In genomic region chr21:35503646-35504045, GRCh38 we compare ENCODE assay signal across 2 cellular contexts.
TF ChIP-seq lines count a peak whose summit lies in the region.

No MANE protein-coding gene starts in this region.

TF ChIP-seq in SK-N-SH, 30 proteins besides CTCF, POLR2A, EP300 and RAD21 (continued from another document):
- no peak for TF ChIP-seq REST (IDR thresholded peaks at IDR 0.05; ENCODE audit: low read depth, low read length)
- no peak for TF ChIP-seq ELF1 (IDR thresholded peaks at IDR 0.05)
- no peak for TF ChIP-seq MXI1 (IDR thresholded peaks at IDR 0.05; ENCODE audit: low read depth, low read length)
- TF ChIP-seq RCOR1 (IDR thresholded peaks at IDR 0.05; ENCODE audit: low read length), result no peak
- no peak for TF ChIP-seq GABPA (IDR thresholded peaks at IDR 0.05; ENCODE audit: low read depth)
- TF ChIP-seq NFIC (IDR thresholded peaks at IDR 0.05; ENCODE audit: borderline replicate concordance), result no peak
- no peak for TF ChIP-seq ZBTB33 (IDR thresholded peaks at IDR 0.05; ENCODE audit: borderline replicate concordance, low read depth)
- no peak for TF ChIP-seq RFX5 (IDR thresholded peaks at IDR 0.05; ENCODE audit: low read length)
- TF ChIP-seq PBX3 (IDR thresholded peaks at IDR 0.05), result no peak
- TF ChIP-seq POLR2AphosphoS5 (IDR thresholded peaks at IDR 0.05; ENCODE audit: low read depth, low read length), result no peak
- TF ChIP-seq TCF12 (IDR thresholded peaks at IDR 0.05), result no peak
- TF ChIP-seq, protein P1, sequence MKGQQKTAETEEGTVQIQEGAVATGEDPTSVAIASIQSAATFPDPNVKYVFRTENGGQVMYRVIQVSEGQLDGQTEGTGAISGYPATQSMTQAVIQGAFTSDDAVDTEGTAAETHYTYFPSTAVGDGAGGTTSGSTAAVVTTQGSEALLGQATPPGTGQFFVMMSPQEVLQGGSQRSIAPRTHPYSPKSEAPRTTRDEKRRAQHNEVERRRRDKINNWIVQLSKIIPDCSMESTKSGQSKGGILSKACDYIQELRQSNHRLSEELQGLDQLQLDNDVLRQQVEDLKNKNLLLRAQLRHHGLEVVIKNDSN (IDR thresholded peaks at IDR 0.05; ENCODE audit: borderline replicate concordance, low read depth), result no peak
- TF ChIP-seq YY1 (IDR thresholded peaks at IDR 0.05; ENCODE audit: low read depth), result no peak
- no peak for TF ChIP-seq CHD2 (IDR thresholded peaks at IDR 0.05; ENCODE audit: low read length, partially characterized antibody)
- no peak for TF ChIP-seq FOSL2 (IDR thresholded peaks at IDR 0.05; ENCODE audit: borderline replicate concordance, low read depth)
- no peak for TF ChIP-seq FOXJ3 (CRISPR knock-in tag; IDR thresholded peaks at IDR 0.05)
- no peak for TF ChIP-seq IRF3 (IDR thresholded peaks at IDR 0.05; ENCODE audit: low read depth, low read length)
- TF ChIP-seq USF2 (IDR thresholded peaks at IDR 0.05; ENCODE audit: borderline replicate concordance, low read depth, low read length), result no peak

TF ChIP-seq in SK-N-SH treated with all-trans-retinoic acid at 6 μM for 48 hours, 23 proteins besides CTCF, POLR2A, EP300 and RAD21 (continued from another document):
- TF ChIP-seq POU6F1 (CRISPR knock-in tag; IDR thresholded peaks at IDR 0.05; ENCODE audit: borderline replicate concordance, low read depth), result no peak
- no peak for TF ChIP-seq ZNF565 (CRISPR knock-in tag; conservative IDR thresholded peaks at IDR 0.05; ENCODE audit: low read depth)
- no peak for TF ChIP-seq PATZ1 (CRISPR knock-in tag; IDR thresholded peaks at IDR 0.05; ENCODE audit: borderline replicate concordance)
- TF ChIP-seq CREB5 (CRISPR knock-in tag; IDR thresholded peaks at IDR 0.05; ENCODE audit: low read depth), result no peak
- TF ChIP-seq BACH2 (CRISPR knock-in tag; IDR thresholded peaks at IDR 0.05; ENCODE audit: borderline replicate concordance), result no peak
- TF ChIP-seq TOX (CRISPR knock-in tag; IDR thresholded peaks at IDR 0.05; ENCODE audit: borderline replicate concordance), result no peak
- TF ChIP-seq TCF4 (CRISPR knock-in tag; IDR thresholded peaks at IDR 0.05; ENCODE audit: borderline replicate concordance), result no peak
- TF ChIP-seq GLIS3 (CRISPR knock-in tag; IDR thresholded peaks at IDR 0.05), result no peak
- no peak for TF ChIP-seq ZC3H10 (CRISPR knock-in tag; IDR thresholded peaks at IDR 0.05)
- TF ChIP-seq SNAI2 (CRISPR knock-in tag; IDR thresholded peaks at IDR 0.05), result no peak
- no peak for TF ChIP-seq ZNF8 (CRISPR knock-in tag; IDR thresholded peaks at IDR 0.05)
- no peak for TF ChIP-seq CSDC2 (CRISPR knock-in tag; IDR thresholded peaks at IDR 0.05)
TF ChIP-seq in SK-N-SH treated with all-trans-retinoic acid at 6 μM for 48 hours: peak in this region for 0.
